In the genomic region with DNA sequence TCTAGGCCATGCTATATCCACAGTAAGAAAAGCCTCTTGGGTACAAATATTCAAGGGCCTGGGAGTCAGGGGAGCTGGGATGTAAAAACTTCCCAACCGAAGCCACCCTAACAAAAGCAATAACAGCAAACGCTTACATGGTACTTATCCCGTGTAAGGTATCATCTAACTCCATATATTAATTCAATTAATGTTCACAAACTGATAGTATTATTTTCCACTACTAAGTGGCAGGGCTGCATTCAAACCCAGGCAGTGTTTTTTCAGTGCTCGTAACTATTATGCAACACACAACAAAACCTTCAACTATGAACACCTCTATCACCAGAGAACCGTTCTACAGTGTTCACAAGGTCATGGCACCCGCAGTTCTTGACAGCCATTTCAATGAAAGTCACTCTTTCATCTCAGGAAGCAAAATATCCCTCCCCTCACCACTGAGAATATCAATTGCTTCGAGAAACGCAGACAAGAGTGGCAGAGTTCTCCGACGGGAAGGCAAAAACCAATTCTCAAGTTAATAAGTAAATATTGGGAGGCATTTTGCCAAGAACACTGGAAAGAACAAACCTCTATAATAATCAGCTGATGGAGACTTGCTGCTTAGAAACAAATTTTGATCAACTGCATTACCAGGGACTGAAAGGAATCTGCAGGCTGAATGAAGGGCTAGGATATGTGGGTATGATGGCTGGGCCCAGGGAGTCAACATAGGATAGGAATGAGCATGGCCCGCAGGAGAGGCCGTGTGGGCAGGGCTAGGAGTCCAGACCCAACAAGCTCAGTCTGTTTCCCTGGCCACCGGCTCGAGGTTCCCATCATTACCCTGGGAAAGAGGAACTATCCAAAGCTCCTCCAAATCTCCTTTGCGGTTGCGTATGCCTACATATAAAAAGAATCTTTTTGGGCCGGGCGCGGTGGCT, we compare ENCODE assay signal across 1 cellular context.
TF ChIP-seq lines count a peak whose summit lies in the region.

No MANE protein-coding gene starts in this region.

TF ChIP-seq in HepG2, 621 proteins besides CTCF, POLR2A, EP300 and RAD21 (continued from another document and continues in another):
- TF ChIP-seq MTF2 (CRISPR knock-in tag; IDR thresholded peaks at IDR 0.05; ENCODE audit: borderline replicate concordance) (no peak), PHF21A (CRISPR knock-in tag; IDR thresholded peaks at IDR 0.05) (peak; percentile 93), NFIC (IDR thresholded peaks at IDR 0.05; ENCODE audit: low read length) (peak; percentile 88; the same call in 1 of the 2 replicates), KLF12 (CRISPR knock-in tag; IDR thresholded peaks at IDR 0.05; ENCODE audit: borderline replicate concordance) (no peak), TRIM24 (CRISPR knock-in tag; IDR thresholded peaks at IDR 0.05) (0 out of 2 replicates have a peak, but pooled peaks have one; percentile 19), ZNF34 (CRISPR knock-in tag; IDR thresholded peaks at IDR 0.05; ENCODE audit: borderline replicate concordance) (no peak), MIER3 (CRISPR knock-in tag; IDR thresholded peaks at IDR 0.05; ENCODE audit: borderline replicate concordance) (peak; percentile 57; the same call in 1 of the 2 replicates), ZNF230 (CRISPR knock-in tag; IDR thresholded peaks at IDR 0.05) (0 out of 2 replicates have a peak, but pooled peaks have one; percentile 44), ZFY (CRISPR knock-in tag; IDR thresholded peaks at IDR 0.05) (no peak; the same call in 1 of the 2 replicates), KMT2B (CRISPR knock-in tag; IDR thresholded peaks at IDR 0.05) (peak; percentile 27; the same call in 1 of the 2 replicates), ZMYM3 (CRISPR knock-in tag; IDR thresholded peaks at IDR 0.05) (peak; percentile 63; the same call in 1 of the 2 replicates), NFYB (CRISPR knock-in tag; IDR thresholded peaks at IDR 0.05) (no peak), SIX1 (CRISPR knock-in tag; IDR thresholded peaks at IDR 0.05; ENCODE audit: borderline replicate concordance) (peak; percentile 81; the same call in 1 of the 2 replicates), FOXK1 (CRISPR knock-in tag; IDR thresholded peaks at IDR 0.05; ENCODE audit: borderline replicate concordance, low read depth) (peak; percentile 71; the same call in 1 of the 2 replicates), KLF6 (CRISPR knock-in tag; IDR thresholded peaks at IDR 0.05) (peak; percentile 27; the same call in 1 of the 2 replicates), NONO (IDR thresholded peaks at IDR 0.05) (no peak), NONO (CRISPR knock-in tag; conservative IDR thresholded peaks at IDR 0.05) (peak; percentile 70), CBX5 (CRISPR knock-in tag; IDR thresholded peaks at IDR 0.05; ENCODE audit: borderline replicate concordance) (no peak), GATAD2A (CRISPR knock-in tag; IDR thresholded peaks at IDR 0.05) (peak; percentile 94), KDM6A (CRISPR knock-in tag; IDR thresholded peaks at IDR 0.05; ENCODE audit: low read depth) (peak; percentile 39; the same call in 1 of the 2 replicates), EED (CRISPR knock-in tag; IDR thresholded peaks at IDR 0.05) (no peak), POGZ (CRISPR knock-in tag; IDR thresholded peaks at IDR 0.05) (peak; percentile 59), CAMTA2 (CRISPR knock-in tag; IDR thresholded peaks at IDR 0.05; ENCODE audit: borderline replicate concordance) (no peak), ZBTB1 (CRISPR knock-in tag; IDR thresholded peaks at IDR 0.05; ENCODE audit: borderline replicate concordance) (no peak), ZNF792 (CRISPR knock-in tag; IDR thresholded peaks at IDR 0.05) (peak; percentile 30; the same call in 1 of the 2 replicates), MBNL3 (CRISPR knock-in tag; conservative IDR thresholded peaks at IDR 0.05) (no peak), ZNF772 (CRISPR knock-in tag; IDR thresholded peaks at IDR 0.05) (peak; percentile 68; the same call in 1 of the 2 replicates), ZNF605 (CRISPR knock-in tag; IDR thresholded peaks at IDR 0.05) (peak; percentile 29; the same call in 1 of the 2 replicates), ZNF317 (CRISPR knock-in tag; IDR thresholded peaks at IDR 0.05) (peak; percentile 81), GATAD1 (CRISPR knock-in tag; IDR thresholded peaks at IDR 0.05) (peak; percentile 34; the same call in 1 of the 2 replicates)
- TF ChIP-seq, protein P1, sequence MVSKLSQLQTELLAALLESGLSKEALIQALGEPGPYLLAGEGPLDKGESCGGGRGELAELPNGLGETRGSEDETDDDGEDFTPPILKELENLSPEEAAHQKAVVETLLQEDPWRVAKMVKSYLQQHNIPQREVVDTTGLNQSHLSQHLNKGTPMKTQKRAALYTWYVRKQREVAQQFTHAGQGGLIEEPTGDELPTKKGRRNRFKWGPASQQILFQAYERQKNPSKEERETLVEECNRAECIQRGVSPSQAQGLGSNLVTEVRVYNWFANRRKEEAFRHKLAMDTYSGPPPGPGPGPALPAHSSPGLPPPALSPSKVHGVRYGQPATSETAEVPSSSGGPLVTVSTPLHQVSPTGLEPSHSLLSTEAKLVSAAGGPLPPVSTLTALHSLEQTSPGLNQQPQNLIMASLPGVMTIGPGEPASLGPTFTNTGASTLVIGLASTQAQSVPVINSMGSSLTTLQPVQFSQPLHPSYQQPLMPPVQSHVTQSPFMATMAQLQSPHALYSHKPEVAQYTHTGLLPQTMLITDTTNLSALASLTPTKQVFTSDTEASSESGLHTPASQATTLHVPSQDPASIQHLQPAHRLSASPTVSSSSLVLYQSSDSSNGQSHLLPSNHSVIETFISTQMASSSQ (IDR thresholded peaks at IDR 0.05; ENCODE audit: low read depth), result peak; percentile 42; the same call in 1 of the 2 replicates
- TF ChIP-seq, protein P1 (CRISPR knock-in tag; IDR thresholded peaks at IDR 0.05; ENCODE audit: borderline replicate concordance), result peak; percentile 80; the same call in 1 of the 2 replicates
- TF ChIP-seq, protein P2, sequence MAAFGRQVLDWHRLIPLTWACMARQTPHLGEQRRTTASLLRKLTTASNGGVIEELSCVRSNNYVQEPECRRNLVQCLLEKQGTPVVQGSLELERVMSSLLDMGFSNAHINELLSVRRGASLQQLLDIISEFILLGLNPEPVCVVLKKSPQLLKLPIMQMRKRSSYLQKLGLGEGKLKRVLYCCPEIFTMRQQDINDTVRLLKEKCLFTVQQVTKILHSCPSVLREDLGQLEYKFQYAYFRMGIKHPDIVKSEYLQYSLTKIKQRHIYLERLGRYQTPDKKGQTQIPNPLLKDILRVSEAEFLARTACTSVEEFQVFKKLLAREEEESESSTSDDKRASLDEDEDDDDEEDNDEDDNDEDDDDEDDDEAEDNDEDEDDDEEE (CRISPR knock-in tag; IDR thresholded peaks at IDR 0.05), result no peak
- TF ChIP-seq, protein P3, sequence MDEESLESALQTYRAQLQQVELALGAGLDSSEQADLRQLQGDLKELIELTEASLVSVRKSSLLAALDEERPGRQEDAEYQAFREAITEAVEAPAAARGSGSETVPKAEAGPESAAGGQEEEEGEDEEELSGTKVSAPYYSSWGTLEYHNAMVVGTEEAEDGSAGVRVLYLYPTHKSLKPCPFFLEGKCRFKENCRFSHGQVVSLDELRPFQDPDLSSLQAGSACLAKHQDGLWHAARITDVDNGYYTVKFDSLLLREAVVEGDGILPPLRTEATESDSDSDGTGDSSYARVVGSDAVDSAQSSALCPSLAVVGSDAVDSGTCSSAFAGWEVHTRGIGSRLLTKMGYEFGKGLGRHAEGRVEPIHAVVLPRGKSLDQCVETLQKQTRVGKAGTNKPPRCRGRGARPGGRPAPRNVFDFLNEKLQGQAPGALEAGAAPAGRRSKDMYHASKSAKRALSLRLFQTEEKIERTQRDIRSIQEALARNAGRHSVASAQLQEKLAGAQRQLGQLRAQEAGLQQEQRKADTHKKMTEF (CRISPR knock-in tag; IDR thresholded peaks at IDR 0.05), result peak; percentile 66; the same call in 1 of the 2 replicates
- TF ChIP-seq, protein P4, sequence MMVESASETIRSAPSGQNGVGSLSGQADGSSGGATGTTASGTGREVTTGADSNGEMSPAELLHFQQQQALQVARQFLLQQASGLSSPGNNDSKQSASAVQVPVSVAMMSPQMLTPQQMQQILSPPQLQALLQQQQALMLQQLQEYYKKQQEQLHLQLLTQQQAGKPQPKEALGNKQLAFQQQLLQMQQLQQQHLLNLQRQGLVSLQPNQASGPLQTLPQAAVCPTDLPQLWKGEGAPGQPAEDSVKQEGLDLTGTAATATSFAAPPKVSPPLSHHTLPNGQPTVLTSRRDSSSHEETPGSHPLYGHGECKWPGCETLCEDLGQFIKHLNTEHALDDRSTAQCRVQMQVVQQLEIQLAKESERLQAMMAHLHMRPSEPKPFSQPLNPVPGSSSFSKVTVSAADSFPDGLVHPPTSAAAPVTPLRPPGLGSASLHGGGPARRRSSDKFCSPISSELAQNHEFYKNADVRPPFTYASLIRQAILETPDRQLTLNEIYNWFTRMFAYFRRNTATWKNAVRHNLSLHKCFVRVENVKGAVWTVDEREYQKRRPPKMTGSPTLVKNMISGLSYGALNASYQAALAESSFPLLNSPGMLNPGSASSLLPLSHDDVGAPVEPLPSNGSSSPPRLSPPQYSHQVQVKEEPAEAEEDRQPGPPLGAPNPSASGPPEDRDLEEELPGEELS (CRISPR knock-in tag; IDR thresholded peaks at IDR 0.05), result peak; percentile 95
- TF ChIP-seq, protein P5, sequence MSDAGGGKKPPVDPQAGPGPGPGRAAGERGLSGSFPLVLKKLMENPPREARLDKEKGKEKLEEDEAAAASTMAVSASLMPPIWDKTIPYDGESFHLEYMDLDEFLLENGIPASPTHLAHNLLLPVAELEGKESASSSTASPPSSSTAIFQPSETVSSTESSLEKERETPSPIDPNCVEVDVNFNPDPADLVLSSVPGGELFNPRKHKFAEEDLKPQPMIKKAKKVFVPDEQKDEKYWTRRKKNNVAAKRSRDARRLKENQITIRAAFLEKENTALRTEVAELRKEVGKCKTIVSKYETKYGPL (CRISPR knock-in tag; IDR thresholded peaks at IDR 0.05), result peak; percentile 94
- TF ChIP-seq, protein P6, sequence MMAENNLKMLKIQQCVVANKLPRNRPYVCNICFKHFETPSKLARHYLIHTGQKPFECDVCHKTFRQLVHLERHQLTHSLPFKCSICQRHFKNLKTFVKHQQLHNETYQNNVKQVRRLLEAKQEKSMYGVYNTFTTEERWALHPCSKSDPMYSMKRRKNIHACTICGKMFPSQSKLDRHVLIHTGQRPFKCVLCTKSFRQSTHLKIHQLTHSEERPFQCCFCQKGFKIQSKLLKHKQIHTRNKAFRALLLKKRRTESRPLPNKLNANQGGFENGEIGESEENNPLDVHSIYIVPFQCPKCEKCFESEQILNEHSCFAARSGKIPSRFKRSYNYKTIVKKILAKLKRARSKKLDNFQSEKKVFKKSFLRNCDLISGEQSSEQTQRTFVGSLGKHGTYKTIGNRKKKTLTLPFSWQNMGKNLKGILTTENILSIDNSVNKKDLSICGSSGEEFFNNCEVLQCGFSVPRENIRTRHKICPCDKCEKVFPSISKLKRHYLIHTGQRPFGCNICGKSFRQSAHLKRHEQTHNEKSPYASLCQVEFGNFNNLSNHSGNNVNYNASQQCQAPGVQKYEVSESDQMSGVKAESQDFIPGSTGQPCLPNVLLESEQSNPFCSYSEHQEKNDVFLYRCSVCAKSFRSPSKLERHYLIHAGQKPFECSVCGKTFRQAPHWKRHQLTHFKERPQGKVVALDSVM (CRISPR knock-in tag; IDR thresholded peaks at IDR 0.05), result 0 out of 2 replicates have a peak, but pooled peaks have one; percentile 11
- TF ChIP-seq, protein P7, sequence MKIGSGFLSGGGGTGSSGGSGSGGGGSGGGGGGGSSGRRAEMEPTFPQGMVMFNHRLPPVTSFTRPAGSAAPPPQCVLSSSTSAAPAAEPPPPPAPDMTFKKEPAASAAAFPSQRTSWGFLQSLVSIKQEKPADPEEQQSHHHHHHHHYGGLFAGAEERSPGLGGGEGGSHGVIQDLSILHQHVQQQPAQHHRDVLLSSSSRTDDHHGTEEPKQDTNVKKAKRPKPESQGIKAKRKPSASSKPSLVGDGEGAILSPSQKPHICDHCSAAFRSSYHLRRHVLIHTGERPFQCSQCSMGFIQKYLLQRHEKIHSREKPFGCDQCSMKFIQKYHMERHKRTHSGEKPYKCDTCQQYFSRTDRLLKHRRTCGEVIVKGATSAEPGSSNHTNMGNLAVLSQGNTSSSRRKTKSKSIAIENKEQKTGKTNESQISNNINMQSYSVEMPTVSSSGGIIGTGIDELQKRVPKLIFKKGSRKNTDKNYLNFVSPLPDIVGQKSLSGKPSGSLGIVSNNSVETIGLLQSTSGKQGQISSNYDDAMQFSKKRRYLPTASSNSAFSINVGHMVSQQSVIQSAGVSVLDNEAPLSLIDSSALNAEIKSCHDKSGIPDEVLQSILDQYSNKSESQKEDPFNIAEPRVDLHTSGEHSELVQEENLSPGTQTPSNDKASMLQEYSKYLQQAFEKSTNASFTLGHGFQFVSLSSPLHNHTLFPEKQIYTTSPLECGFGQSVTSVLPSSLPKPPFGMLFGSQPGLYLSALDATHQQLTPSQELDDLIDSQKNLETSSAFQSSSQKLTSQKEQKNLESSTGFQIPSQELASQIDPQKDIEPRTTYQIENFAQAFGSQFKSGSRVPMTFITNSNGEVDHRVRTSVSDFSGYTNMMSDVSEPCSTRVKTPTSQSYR (CRISPR knock-in tag; IDR thresholded peaks at IDR 0.05; ENCODE audit: borderline replicate concordance), result peak; percentile 24; the same call in 1 of the 2 replicates
